27 cellular contexts compared by ENCODE assay signal in the genomic region with DNA sequence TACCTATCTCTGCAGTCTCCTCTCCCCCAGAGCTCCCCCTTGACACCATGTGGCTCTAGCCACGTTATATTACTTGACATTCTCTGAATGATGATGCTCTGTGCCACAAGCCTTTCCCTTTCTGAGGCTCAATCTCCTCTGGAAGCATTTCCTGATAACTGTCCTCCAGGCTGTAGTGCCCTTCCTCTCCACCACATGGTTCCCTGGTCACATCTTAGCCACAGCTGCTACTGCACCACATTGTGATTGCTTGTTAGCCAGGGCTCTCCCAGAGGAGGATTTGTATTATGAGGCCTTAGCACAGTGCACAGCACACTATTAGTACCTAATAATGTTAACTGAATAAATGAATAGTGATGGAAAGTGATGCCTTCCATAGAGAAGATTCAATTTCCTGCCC.
"Had no signal": no experiment of that assay in that cellular context is flagged by ENCODE, and none has a peak within 500 bp of the region (broad histone marks: within the 10 kb centered on the region; RNA-seq: fewer than 3 reads in every experiment).

No MANE protein-coding gene starts in this region.

- H3K79me2 ChIP-seq: hepatocyte had no signal

- H3K9me3 Mint-ChIP-seq: activated naive CD4-positive, alpha-beta T cell treated with anti-CD3 and anti-CD28 coated beads for 36 hours; activated naive CD8-positive, alpha-beta T cell treated with anti-CD3 and anti-CD28 coated beads, Interleukin-2, amount 10 ng/mL, durations not matched to agents 7 days and 5 days; activated T-helper 1 cell treated with anti-CD3 and anti-CD28 coated beads, Interleukin-12 subunit alpha, Interleukin-12 subunit beta, Interleukin-2, Interleukin-4 antibody, amounts not matched to agents 30 ng/mL and 10 ng/mL and 1 ng/mL, durations not matched to agents 14 hours and 24 hours and 36 hours; brain; natural killer cell had no signal

- H3K4me1 ChIP-seq: ascending aorta, colonic mucosa, gastrocnemius medialis had no signal

- H3K9me3 ChIP-seq: ascending aorta, colonic mucosa, gastrocnemius medialis, thoracic aorta had no signal

- H3K4me1 Mint-ChIP-seq: brain, natural killer cell had no signal

- H3K4me2 ChIP-seq: hepatocyte had no signal

- H3K27ac Mint-ChIP-seq: activated naive CD4-positive, alpha-beta T cell treated with anti-CD3 and anti-CD28 coated beads for 36 hours; activated naive CD8-positive, alpha-beta T cell treated with anti-CD3 and anti-CD28 coated beads, Interleukin-2, amount 10 ng/mL, durations not matched to agents 7 days and 5 days; activated T-helper 1 cell treated with anti-CD3 and anti-CD28 coated beads, Interleukin-12 subunit alpha, Interleukin-12 subunit beta, Interleukin-2, Interleukin-4 antibody, amounts not matched to agents 30 ng/mL and 10 ng/mL and 1 ng/mL, durations not matched to agents 14 hours and 24 hours and 36 hours; natural killer cell; stimulated activated naive CD8-positive, alpha-beta T cell treated with anti-CD3 and anti-CD28 coated beads, Interleukin-15, Interleukin-2, amounts not matched to agents 100 ng/mL and 50 ng/mL, for 24 hours had no signal

- DNase-seq: activated CD4-positive, alpha-beta T cell treated with anti-CD3 and anti-CD28 coated beads for 48 hours; activated CD4-positive, alpha-beta T cell treated with anti-CD3 and anti-CD28 coated beads, Interleukin-2, amount 50 U/mL, for 48 hours; activated CD8-positive, alpha-beta memory T cell treated with anti-CD3 and anti-CD28 coated beads, Interleukin-2, amount 50 U/mL, for 4 hours; activated effector memory CD4-positive, alpha-beta T cell treated with anti-CD3 and anti-CD28 coated beads, Interleukin-2, amount 50 U/mL, for 16 hours; activated naive CD4-positive, alpha-beta T cell treated with anti-CD3 and anti-CD28 coated beads for 36 hours; activated naive CD8-positive, alpha-beta T cell treated with anti-CD3 and anti-CD28 coated beads, Interleukin-2, amount 10 ng/mL, durations not matched to agents 7 days and 5 days; activated T-cell treated with anti-CD3 and anti-CD28 coated beads, Interleukin-2, amount 50 U/mL, for 1 hour; cerebellar nuclear complex; colonic mucosa; effector CD8-positive, alpha-beta T cell; erythroblast; gastrocnemius medialis; kidney; midbrain; natural killer cell; posterior cingulate gyrus; right cardiac atrium; stimulated activated CD4-positive, alpha-beta T cell treated with anti-CD3 and anti-CD28 coated beads, Interleukin-2, amount 100 ng/mL, for 48 hours; trophoblast cell had no signal

- H3K27me3 Mint-ChIP-seq: brain had no signal

- H3K4me3 ChIP-seq: ascending aorta, cardiac muscle cell, colonic mucosa, gastrocnemius medialis, hepatocyte, thoracic aorta had no signal

- H3K27ac ChIP-seq: ascending aorta, cardiac muscle cell, colonic mucosa, gastrocnemius medialis, hepatocyte, thoracic aorta had no signal

- H3K36me3 ChIP-seq: ascending aorta, cardiac muscle cell, colonic mucosa, gastrocnemius medialis, thoracic aorta had no signal

- H3K4me3 Mint-ChIP-seq: activated naive CD4-positive, alpha-beta T cell treated with anti-CD3 and anti-CD28 coated beads for 36 hours; activated naive CD8-positive, alpha-beta T cell treated with anti-CD3 and anti-CD28 coated beads, Interleukin-2, amount 10 ng/mL, durations not matched to agents 7 days and 5 days; activated T-helper 1 cell treated with anti-CD3 and anti-CD28 coated beads, Interleukin-12 subunit alpha, Interleukin-12 subunit beta, Interleukin-2, Interleukin-4 antibody, amounts not matched to agents 30 ng/mL and 10 ng/mL and 1 ng/mL, durations not matched to agents 14 hours and 24 hours and 36 hours; brain; natural killer cell; stimulated activated naive CD8-positive, alpha-beta T cell treated with anti-CD3 and anti-CD28 coated beads, Interleukin-15, Interleukin-2, amounts not matched to agents 100 ng/mL and 50 ng/mL, for 24 hours had no signal

- H3K36me3 Mint-ChIP-seq: activated naive CD8-positive, alpha-beta T cell treated with anti-CD3 and anti-CD28 coated beads, Interleukin-2, amount 10 ng/mL, durations not matched to agents 7 days and 5 days; brain; natural killer cell had no signal

- H3K27me3 ChIP-seq: ascending aorta, cardiac muscle cell, colonic mucosa, gastrocnemius medialis, hepatocyte had no signal

- H2AFZ ChIP-seq: hepatocyte had no signal

- ATAC-seq: activated CD4-positive, CD25-positive, alpha-beta regulatory T cell treated with anti-CD3 and anti-CD28 coated beads, Interleukin-2, amount 50 U/mL, for 24 hours; gastrocnemius medialis; natural killer cell; right cardiac atrium had no signal
